28 cellular contexts compared by ENCODE assay signal in the genomic region with DNA sequence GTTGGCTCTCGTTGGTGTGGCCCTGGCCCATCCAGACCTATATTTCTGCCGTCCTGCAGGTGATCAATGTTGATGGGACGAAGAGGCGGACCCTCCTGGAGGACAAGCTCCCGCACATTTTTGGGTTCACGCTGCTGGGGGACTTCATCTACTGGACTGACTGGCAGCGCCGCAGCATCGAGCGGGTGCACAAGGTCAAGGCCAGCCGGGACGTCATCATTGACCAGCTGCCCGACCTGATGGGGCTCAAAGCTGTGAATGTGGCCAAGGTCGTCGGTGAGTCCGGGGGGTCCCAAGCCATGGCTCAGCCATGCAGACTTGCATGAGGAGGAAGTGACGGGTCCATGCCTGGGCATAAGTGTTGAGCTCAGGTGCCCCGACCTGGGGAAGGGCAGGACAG.
"Had no signal": no experiment of that assay in that cellular context is flagged by ENCODE, and none has a peak within 500 bp of the region (broad histone marks: within the 10 kb centered on the region; RNA-seq: fewer than 3 reads in every experiment).

No MANE protein-coding gene starts in this region.

- H3K9me3 Mint-ChIP-seq: activated B cell treated with CpG ODN at 0.5 μM for 24 hours; activated CD8-positive, alpha-beta T cell treated with anti-CD3 and anti-CD28 coated beads for 36 hours; activated naive CD4-positive, alpha-beta T cell treated with anti-CD3 and anti-CD28 coated beads for 36 hours; activated naive CD4-positive, alpha-beta T cell treated with anti-CD3 and anti-CD28 coated beads, Interleukin-2, amount 50 U/mL, for 24 hours; activated naive CD8-positive, alpha-beta T cell treated with anti-CD3 and anti-CD28 coated beads for 36 hours; activated naive CD8-positive, alpha-beta T cell treated with anti-CD3 and anti-CD28 coated beads, Interleukin-2, amount 50 U/mL, for 24 hours; activated T-cell treated with anti-CD3 and anti-CD28 coated beads, Interleukin-2, amount 50 U/mL, for 4 hours; activated T-helper 17 cell treated with anti-CD3 and anti-CD28 coated beads, Interleukin-2, amount 50 U/mL, for 72 hours; endodermal cell had no signal

- H3K4me3 ChIP-seq: adrenal gland, body of pancreas, cardiac muscle cell, colonic mucosa, heart left ventricle had no signal

- DNase-seq: activated B cell treated with CpG ODN at 0.5 μM for 24 hours; activated CD4-positive, alpha-beta T cell treated with anti-CD3 and anti-CD28 coated beads for 48 hours; activated CD4-positive, alpha-beta T cell treated with anti-CD3 and anti-CD28 coated beads, Interleukin-2, amount 50 U/mL, for 1 hour; activated CD8-positive, alpha-beta memory T cell treated with anti-CD3 and anti-CD28 coated beads for 24 hours; activated CD8-positive, alpha-beta T cell treated with anti-CD3 and anti-CD28 coated beads for 36 hours; activated effector memory CD4-positive, alpha-beta T cell treated with Interleukin-2 at 50 U/mL for 16 hours; activated naive CD8-positive, alpha-beta T cell treated with anti-CD3 and anti-CD28 coated beads for 36 hours; activated naive CD8-positive, alpha-beta T cell treated with anti-CD3 and anti-CD28 coated beads, Interleukin-2, amount 50 U/mL, for 24 hours; activated T-cell treated with anti-CD3 and anti-CD28 coated beads, Interleukin-2, amount 50 U/mL, for 4 hours; adrenal gland; amygdala; body of pancreas; central memory CD4-positive, alpha-beta T cell; cerebellar nuclear complex; colonic mucosa; effector memory CD4-positive, alpha-beta T cell; foreskin fibroblast; glutamatergic neuron; heart left ventricle; T-helper 2 cell had no signal

- H3K27ac ChIP-seq: adrenal gland, body of pancreas, cardiac muscle cell, colonic mucosa, heart left ventricle had no signal

- H3K4me3 Mint-ChIP-seq: activated B cell treated with CpG ODN at 0.5 μM for 24 hours; activated CD8-positive, alpha-beta T cell treated with anti-CD3 and anti-CD28 coated beads for 36 hours; activated naive CD4-positive, alpha-beta T cell treated with anti-CD3 and anti-CD28 coated beads for 36 hours; activated naive CD4-positive, alpha-beta T cell treated with anti-CD3 and anti-CD28 coated beads, Interleukin-2, amount 50 U/mL, for 24 hours; activated naive CD8-positive, alpha-beta T cell treated with anti-CD3 and anti-CD28 coated beads for 36 hours; activated naive CD8-positive, alpha-beta T cell treated with anti-CD3 and anti-CD28 coated beads, Interleukin-2, amount 50 U/mL, for 24 hours; activated T-cell treated with anti-CD3 and anti-CD28 coated beads, Interleukin-2, amount 50 U/mL, for 4 hours; activated T-helper 17 cell treated with anti-CD3 and anti-CD28 coated beads, Interleukin-2, amount 50 U/mL, for 72 hours; endodermal cell had no signal

- H3K36me3 ChIP-seq: colonic mucosa had no signal

- ATAC-seq: activated CD4-positive, CD25-positive, alpha-beta regulatory T cell treated with anti-CD3 and anti-CD28 coated beads, Interleukin-2, amount 50 U/mL, for 24 hours; activated CD8-positive, alpha-beta T cell treated with anti-CD3 and anti-CD28 coated beads for 36 hours; activated naive CD8-positive, alpha-beta T cell treated with anti-CD3 and anti-CD28 coated beads, Interleukin-2, amount 50 U/mL, for 24 hours; activated T-cell treated with anti-CD3 and anti-CD28 coated beads, Interleukin-2, amount 50 U/mL, for 4 hours; activated T-helper 17 cell treated with anti-CD3 and anti-CD28 coated beads, Interleukin-2, amount 50 U/mL, for 72 hours; body of pancreas; heart left ventricle had no signal

- H3K27me3 ChIP-seq: adrenal gland, body of pancreas, cardiac muscle cell, colonic mucosa, heart left ventricle had no signal

- FAIRE-seq: frontal cortex, TTC549 had no signal

- H3K27ac Mint-ChIP-seq: activated B cell treated with CpG ODN at 0.5 μM for 24 hours; activated CD8-positive, alpha-beta T cell treated with anti-CD3 and anti-CD28 coated beads for 36 hours; activated naive CD4-positive, alpha-beta T cell treated with anti-CD3 and anti-CD28 coated beads for 36 hours; activated naive CD4-positive, alpha-beta T cell treated with anti-CD3 and anti-CD28 coated beads, Interleukin-2, amount 50 U/mL, for 24 hours; activated naive CD8-positive, alpha-beta T cell treated with anti-CD3 and anti-CD28 coated beads for 36 hours; activated naive CD8-positive, alpha-beta T cell treated with anti-CD3 and anti-CD28 coated beads, Interleukin-2, amount 50 U/mL, for 24 hours; activated T-helper 17 cell treated with anti-CD3 and anti-CD28 coated beads, Interleukin-2, amount 50 U/mL, for 72 hours; endodermal cell had no signal

- H3K27me3 Mint-ChIP-seq: activated B cell treated with CpG ODN at 0.5 μM for 24 hours; activated CD8-positive, alpha-beta T cell treated with anti-CD3 and anti-CD28 coated beads for 36 hours; activated naive CD4-positive, alpha-beta T cell treated with anti-CD3 and anti-CD28 coated beads, Interleukin-2, amount 50 U/mL, for 24 hours; activated naive CD8-positive, alpha-beta T cell treated with anti-CD3 and anti-CD28 coated beads for 36 hours; activated naive CD8-positive, alpha-beta T cell treated with anti-CD3 and anti-CD28 coated beads, Interleukin-2, amount 50 U/mL, for 24 hours; activated T-helper 17 cell treated with anti-CD3 and anti-CD28 coated beads, Interleukin-2, amount 50 U/mL, for 72 hours had no signal

- H3K9me3 ChIP-seq: adrenal gland, body of pancreas, colonic mucosa, heart left ventricle had no signal

- H3K4me1 Mint-ChIP-seq: activated B cell treated with CpG ODN at 0.5 μM for 24 hours; activated naive CD4-positive, alpha-beta T cell treated with anti-CD3 and anti-CD28 coated beads, Interleukin-2, amount 50 U/mL, for 24 hours; activated naive CD8-positive, alpha-beta T cell treated with anti-CD3 and anti-CD28 coated beads for 36 hours; activated naive CD8-positive, alpha-beta T cell treated with anti-CD3 and anti-CD28 coated beads, Interleukin-2, amount 50 U/mL, for 24 hours; activated T-helper 17 cell treated with anti-CD3 and anti-CD28 coated beads, Interleukin-2, amount 50 U/mL, for 72 hours had no signal
